Comparison of ENCODE assay signal across 8 cellular contexts in genomic region chr20:33490023-33490933, GRCh38. TPM values are rescaled to one million over a fixed set of nuclear protein-coding genes. Genes with fewer than 3 reads are reported as not detected.
DNase-seq lines count a peak whose midpoint lies in the region; ATAC-seq, FAIRE-seq and TF ChIP-seq lines count a peak whose summit lies in the region.

TSS of gene CBFA2T2 (plus strand) at chr20:33490096. CDS start at chr20:33490268, 172 bp downstream.

- peak within 1 kb of the TSS; percentile 85 for H3K4me3 Mint-ChIP-seq in activated T-cell treated with anti-CD3 and anti-CD28 coated beads, Interleukin-2, amount 50 U/mL, for 4 hours

- peak; percentile 27 for ATAC-seq in GM21367 (IDR thresholded peaks at IDR 0.05; ENCODE audit: unreplicated experiment)
- ATAC-seq in activated T-cell treated with anti-CD3 and anti-CD28 coated beads, Interleukin-2, amount 50 U/mL, for 4 hours = peak; percentile 71 to 74
- ATAC-seq in omental fat pad (ENCODE audit: low FRiP score) = peak; percentile 82

- peaks cover 12% of the 10 kb centered on the region for H3K4me1 Mint-ChIP-seq in activated T-cell treated with anti-CD3 and anti-CD28 coated beads, Interleukin-2, amount 50 U/mL, for 4 hours (ENCODE audit: low read depth)

- peak; percentile 42 for DNase-seq in G401 (ENCODE audit: low spot score)
- DNase-seq in HS-27A (ENCODE audit: low read depth) = peak; percentile 24
- DNase-seq in activated T-cell treated with anti-CD3 and anti-CD28 coated beads, Interleukin-2, amount 50 U/mL, for 4 hours = no peak
- DNase-seq in frontal cortex (ENCODE audit: low spot score in 2 of 2) = no peak
- peak; percentile 35 for DNase-seq in omental fat pad (ENCODE audit: low spot score)
- DNase-seq in middle frontal gyrus (ENCODE audit: extremely low spot score, low spot score) = no peak
- DNase-seq in activated CD8-positive, alpha-beta memory T cell treated with anti-CD3 and anti-CD28 coated beads, Interleukin-2, amount 50 U/mL, for 48 hours = no peak

- FAIRE-seq in frontal cortex (lab: Jason Lieb, UNC) = no peak

- in situ Hi-C loops in G401 (cut with HindIII; ENCODE audit: low sequenced_read_pairs) = no loop called here

- no peaks in the 10 kb centered on the region for H3K36me3 Mint-ChIP-seq in activated T-cell treated with anti-CD3 and anti-CD28 coated beads, Interleukin-2, amount 50 U/mL, for 4 hours (ENCODE audit: insufficient read depth)

- no peaks in the 10 kb centered on the region for H3K9me3 Mint-ChIP-seq in activated T-cell treated with anti-CD3 and anti-CD28 coated beads, Interleukin-2, amount 50 U/mL, for 4 hours

- H3K27me3 Mint-ChIP-seq in activated T-cell treated with anti-CD3 and anti-CD28 coated beads, Interleukin-2, amount 50 U/mL, for 4 hours (ENCODE audit: low read depth) = no peaks in the 10 kb centered on the region

- no peak for TF ChIP-seq CTCF in omental fat pad (IDR thresholded peaks at IDR 0.05)

RNA-seq across cellular contexts. Expression of gene CBFA2T2, which starts in this region (rescaled TPM):
- total RNA-seq in G401 (2014; rRNA removed; shearing (Covaris generic)) = 7.8 and 22.3 TPM in 2 replicates
- total RNA-seq in activated T-cell treated with anti-CD3 and anti-CD28 coated beads, Interleukin-2, amount 50 U/mL, for 4 hours = 1 to 10 TPM; 6.6 to 7.9 (median 7.5) TPM
- total RNA-seq in frontal cortex = 24.9 TPM
- 10 to 100 TPM in 2 of 4 donors, 1 to 10 TPM in 2; 5.8 to 11.8 (median 10.0) TPM for total RNA-seq in omental fat pad

Comparison
In these comparisons a context has a peak if more than half of its experiments do, and no peak if none do; other contexts are left out.
1. DNase-seq: peak in G401 (single experiment), HS-27A (single experiment) and omental fat pad (single experiment); none in activated T-cell treated with anti-CD3 and anti-CD28 coated beads, Interleukin-2, amount 50 U/mL, for 4 hours (single experiment), frontal cortex (0 of 2), middle frontal gyrus (single experiment) and activated CD8-positive, alpha-beta memory T cell treated with anti-CD3 and anti-CD28 coated beads, Interleukin-2, amount 50 U/mL, for 48 hours (single experiment).
2. ATAC-seq: peak in every context shown above with its lines; median percentile 82 in omental fat pad; 72 in activated T-cell treated with anti-CD3 and anti-CD28 coated beads, Interleukin-2, amount 50 U/mL, for 4 hours; 27 in GM21367.